Comparison of ENCODE assay signal across 32 cellular contexts in the genomic region with DNA sequence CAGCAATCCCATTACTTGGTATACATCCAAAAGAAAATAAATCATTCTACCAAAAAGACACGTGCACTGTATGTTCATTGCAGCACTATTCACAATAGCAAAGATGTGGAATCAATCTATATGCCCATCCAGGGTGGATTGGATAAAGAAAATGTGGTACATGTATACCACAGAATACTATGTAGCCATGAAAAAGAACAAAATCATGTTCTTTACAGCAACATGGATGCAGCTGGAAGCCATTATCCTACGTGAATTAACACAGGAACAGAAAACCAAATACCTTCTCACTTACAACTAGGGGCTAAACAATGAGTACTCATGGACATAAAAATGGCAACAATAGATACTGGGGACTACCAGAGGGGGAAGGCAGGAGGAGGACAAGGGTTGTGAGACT.
"Had no signal": no experiment of that assay in that cellular context is flagged by ENCODE, and none has a peak within 500 bp of the region (broad histone marks: within the 10 kb centered on the region; RNA-seq: fewer than 3 reads in every experiment).

No MANE protein-coding gene starts in this region.

- H3K9me3 Mint-ChIP-seq: activated naive CD8-positive, alpha-beta T cell treated with anti-CD3 and anti-CD28 coated beads, Interleukin-2, amount 50 U/mL, for 24 hours; activated T-helper 2 cell treated with anti-CD3 and anti-CD28 coated beads, Interferon-gamma antibody, Interleukin-2, Interleukin-4, amounts not matched to agents 10 μg/mL and 5 μg/mL and 100 μg/mL, durations not matched to agents 14 hours and 24 hours and 36 hours; brain; IgD-negative memory B cell had no signal

- ATAC-seq: activated naive CD8-positive, alpha-beta T cell treated with anti-CD3 and anti-CD28 coated beads, Interleukin-2, amount 50 U/mL, for 24 hours; Panc1 had no signal

- DNase-seq: activated CD4-positive, alpha-beta T cell treated with anti-CD3 and anti-CD28 coated beads for 1 hour; activated CD4-positive, alpha-beta T cell treated with anti-CD3 and anti-CD28 coated beads for 48 hours; activated CD4-positive, alpha-beta T cell treated with anti-CD3 and anti-CD28 coated beads, Interleukin-2, amount 50 U/mL, for 48 hours; activated CD4-positive, CD25-positive, alpha-beta regulatory T cell; activated CD8-positive, alpha-beta memory T cell treated with anti-CD3 and anti-CD28 coated beads for 24 hours; activated CD8-positive, alpha-beta memory T cell treated with anti-CD3 and anti-CD28 coated beads, Interleukin-2, amount 10 ng/mL, durations not matched to agents 7 days and 5 days; activated CD8-positive, alpha-beta memory T cell treated with anti-CD3 and anti-CD28 coated beads, Interleukin-2, amount 50 U/mL, for 48 hours; activated gamma-delta T cell; activated naive CD4-positive, alpha-beta T cell treated with Interleukin-2 at 50 U/mL for 16 hours; activated naive CD8-positive, alpha-beta T cell treated with anti-CD3 and anti-CD28 coated beads, Interleukin-2, amount 50 U/mL, for 24 hours; anterior cingulate cortex; caudate nucleus; cerebellar nuclear complex; Karpas-422; KBM-7; NCI-H1105; NCI-H1436; NCI-H1694; NCI-H1930; NCI-H2081 treated with DMSO at 0.1 percent for 48 hours; NCI-H226; NCI-H524 treated with DMSO at 0.1 percent for 48 hours; SHP77; SJCRH30; T-helper 1 cell; T-helper 9 cell; WERI-Rb-1 had no signal

- H3K27ac Mint-ChIP-seq: activated CD8-positive, alpha-beta memory T cell treated with anti-CD3 and anti-CD28 coated beads, Interleukin-2, amount 10 ng/mL, durations not matched to agents 7 days and 5 days; brain; IgD-negative memory B cell had no signal

- H3K4me1 Mint-ChIP-seq: brain had no signal

- H3K4me3 Mint-ChIP-seq: brain, IgD-negative memory B cell had no signal

- H3K27me3 Mint-ChIP-seq: activated naive CD8-positive, alpha-beta T cell; activated naive CD8-positive, alpha-beta T cell treated with anti-CD3 and anti-CD28 coated beads, Interleukin-2, amount 50 U/mL, for 24 hours; brain had no signal

- H3K36me3 Mint-ChIP-seq: IgD-negative memory B cell had no signal
